ENCODE assay signal across 9 cellular contexts in genomic region chr3:172034786-172035685, GRCh38. TPM values are rescaled to one million over a fixed set of nuclear protein-coding genes. Genes with fewer than 3 reads are reported as not detected.
DNase-seq lines count a peak whose midpoint lies in the region; ATAC-seq and TF ChIP-seq lines count a peak whose summit lies in the region.
"Had no signal": no experiment of that assay in that cellular context is flagged by ENCODE, and none has a peak within 500 bp of the region (broad histone marks: within the 10 kb centered on the region; RNA-seq: fewer than 3 reads in every experiment).

No MANE protein-coding gene starts in this region.

- H3K27me3 ChIP-seq in adrenal gland: no peaks in the 10 kb centered on the region

- TF ChIP-seq POLR2A in adrenal gland (IDR thresholded peaks at IDR 0.05): no peak

- H3K4me3 ChIP-seq in adrenal gland: no peak overlapping the region

- intact Hi-C loops in adrenal gland (cut with DNase I): loop anchor here (10.0 kb wide), 2 partner anchors 290 to 300 kb away; no protein-coding TSS in a partner anchor
- intact Hi-C loops in left colon (cut with DNase I, micrococcal nuclease): loop anchor here in 1 of 2 donors (5.0 kb wide), 1 partner anchor 307 kb away; no protein-coding TSS in a partner anchor

- H3K4me1 ChIP-seq in adrenal gland (replicated peaks in 1 of 2): peaks cover 6 to 10% of the 10 kb centered on the region in 2 donors

- H3K36me3 ChIP-seq in adrenal gland (replicated peaks in 1 of 2): no peaks in the 10 kb centered on the region

- WGBS in adrenal gland, 4 donors: 72 to 79% (median 75%) methylated on average over 9 of the region's 9 CpGs

- peak; percentile 8 for DNase-seq in NCI-H1436 (lab: John Stamatoyannopoulos, UW)
- DNase-seq in NCI-H1436 treated with DMSO at 0.1 percent for 48 hours (lab: John Stamatoyannopoulos, UW): no peak
- peak; percentile 66 for DNase-seq in HT1080 (ENCODE audit: low read depth)
- peak in 2 of 7 donors; percentile 36 to 39 for DNase-seq in adrenal gland
- no peak for DNase-seq in left colon
- no peak for DNase-seq in NCI-H2081 treated with DMSO at 0.1 percent for 48 hours (lab: John Stamatoyannopoulos, UW)
- DNase-seq: activated B cell treated with CpG ODN at 0.5 μM for 24 hours had no signal

- no peaks in the 10 kb centered on the region for H3K9me3 ChIP-seq in adrenal gland (replicated peaks in 1 of 3)

- no peak overlapping the region for H3K27ac ChIP-seq in adrenal gland

- peak; percentile 27 to 76 (median 58) for TF ChIP-seq CTCF in adrenal gland (IDR thresholded peaks at IDR 0.05)

- ATAC-seq in left colon: peak; percentile 30
- ATAC-seq in GM19455 (IDR thresholded peaks at IDR 0.05; ENCODE audit: unreplicated experiment): no peak
- no peak for ATAC-seq in HG02759 (IDR thresholded peaks at IDR 0.05; ENCODE audit: unreplicated experiment)

RNA-seq across cellular contexts. Expression of gene FNDC3B, which starts 4.3 kb away (rescaled TPM):
- 53.5 and 63.7 TPM in 2 replicates for total RNA-seq in HT1080 (2014; rRNA removed; shearing (Covaris generic))
- 30.4 and 35.5 TPM in 2 replicates for polyA plus RNA-seq in HT1080 (2015; cell fraction: cytosol; rRNA removed)
- 56.3 and 56.4 TPM in 2 replicates for polyA plus RNA-seq in HT1080 (2015; cell fraction: nucleus; rRNA removed)
- 100 to 1,000 TPM in 6 of 8 donors, 10 to 100 TPM in 2; 66.6 to 228 (median 128) TPM for total RNA-seq in adrenal gland
- 100 to 1,000 TPM in 1 of 3 donors, 10 to 100 TPM in 1, 1 to 10 TPM in 1; 9.9 to 124 (median 15.2) TPM for polyA plus RNA-seq in adrenal gland
- 100 to 1,000 TPM; 100 to 113 TPM for total RNA-seq in left colon

Comparison
In these comparisons a context has a peak if more than half of its experiments do, and no peak if none do; other contexts are left out.
1. DNase-seq: peak in NCI-H1436 (single experiment) and HT1080 (single experiment); none in NCI-H1436 treated with DMSO at 0.1 percent for 48 hours (single experiment), left colon (0 of 2) and NCI-H2081 treated with DMSO at 0.1 percent for 48 hours (single experiment).